ENCODE assay signal across 1 cellular context in the genomic region with DNA sequence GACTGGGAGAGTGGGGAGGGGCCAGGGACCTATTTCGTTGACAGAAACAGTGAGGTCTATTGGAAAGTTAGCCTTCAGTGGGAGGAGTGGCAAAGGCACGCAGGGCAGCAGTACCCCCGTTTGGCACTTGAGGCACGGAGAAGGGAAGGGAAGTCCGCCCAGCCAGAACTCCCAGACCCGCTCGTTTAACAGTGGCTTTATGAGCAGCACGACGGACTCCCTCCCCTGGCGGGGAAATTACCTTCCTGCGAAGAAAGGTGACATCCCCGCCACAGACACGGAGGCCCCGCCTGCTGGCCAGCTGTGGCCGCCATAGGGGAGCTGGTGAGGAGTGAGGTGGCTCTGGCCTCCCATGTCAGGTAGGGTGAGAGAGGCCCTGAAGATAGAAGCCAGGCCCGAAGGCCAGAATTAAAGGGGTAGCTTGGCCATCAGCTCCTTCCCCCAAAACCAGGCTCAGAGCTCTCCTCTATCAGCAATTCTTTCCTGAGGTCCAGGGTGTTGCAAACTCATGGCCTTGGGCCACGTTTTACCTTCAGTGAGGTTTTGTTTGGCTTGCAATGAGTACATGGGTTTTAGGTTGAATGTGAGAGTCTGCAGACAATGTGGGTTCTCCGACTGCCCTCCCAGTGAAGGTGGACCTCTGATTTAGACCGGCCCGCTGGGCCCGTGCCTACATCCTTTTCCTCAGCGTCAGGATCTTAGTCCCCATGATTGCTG.
TF ChIP-seq lines count a peak whose summit lies in the region.

No MANE protein-coding gene starts in this region.

TF ChIP-seq in HepG2, 621 proteins besides CTCF, POLR2A, EP300 and RAD21 (continued from another document and continues in another):
- TF ChIP-seq, protein P1, sequence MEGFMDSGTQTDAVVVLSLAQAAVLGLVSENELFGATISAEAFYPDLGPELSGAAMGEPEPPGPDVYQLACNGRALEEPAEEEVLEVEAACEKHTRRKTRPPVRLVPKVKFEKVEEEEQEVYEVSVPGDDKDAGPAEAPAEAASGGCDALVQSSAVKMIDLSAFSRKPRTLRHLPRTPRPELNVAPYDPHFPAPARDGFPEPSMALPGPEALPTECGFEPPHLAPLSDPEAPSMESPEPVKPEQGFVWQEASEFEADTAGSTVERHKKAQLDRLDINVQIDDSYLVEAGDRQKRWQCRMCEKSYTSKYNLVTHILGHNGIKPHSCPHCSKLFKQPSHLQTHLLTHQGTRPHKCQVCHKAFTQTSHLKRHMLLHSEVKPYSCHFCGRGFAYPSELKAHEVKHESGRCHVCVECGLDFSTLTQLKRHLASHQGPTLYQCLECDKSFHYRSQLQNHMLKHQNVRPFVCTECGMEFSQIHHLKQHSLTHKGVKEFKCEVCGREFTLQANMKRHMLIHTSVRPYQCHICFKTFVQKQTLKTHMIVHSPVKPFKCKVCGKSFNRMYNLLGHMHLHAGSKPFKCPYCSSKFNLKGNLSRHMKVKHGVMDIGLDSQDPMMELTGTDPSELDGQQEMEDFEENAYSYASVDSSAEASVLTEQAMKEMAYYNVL (CRISPR knock-in tag; IDR thresholded peaks at IDR 0.05; ENCODE audit: borderline replicate concordance) = no peak
- TF ChIP-seq GATAD1 (CRISPR knock-in tag; IDR thresholded peaks at IDR 0.05) = no peak
- TF ChIP-seq ZNF777 (CRISPR knock-in tag; IDR thresholded peaks at IDR 0.05) = no peak
- TF ChIP-seq, protein P2, sequence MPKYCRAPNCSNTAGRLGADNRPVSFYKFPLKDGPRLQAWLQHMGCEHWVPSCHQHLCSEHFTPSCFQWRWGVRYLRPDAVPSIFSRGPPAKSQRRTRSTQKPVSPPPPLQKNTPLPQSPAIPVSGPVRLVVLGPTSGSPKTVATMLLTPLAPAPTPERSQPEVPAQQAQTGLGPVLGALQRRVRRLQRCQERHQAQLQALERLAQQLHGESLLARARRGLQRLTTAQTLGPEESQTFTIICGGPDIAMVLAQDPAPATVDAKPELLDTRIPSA (CRISPR knock-in tag; IDR thresholded peaks at IDR 0.05; ENCODE audit: borderline replicate concordance) = no peak
- no peak for TF ChIP-seq GABPA (IDR thresholded peaks at IDR 0.05; ENCODE audit: low read depth, low read length)
- no peak for TF ChIP-seq GABPA (CRISPR knock-in tag; IDR thresholded peaks at IDR 0.05; ENCODE audit: low read depth)
- TF ChIP-seq ZNF644 (CRISPR knock-in tag; IDR thresholded peaks at IDR 0.05; ENCODE audit: low read depth) = no peak
- TF ChIP-seq, protein P3, sequence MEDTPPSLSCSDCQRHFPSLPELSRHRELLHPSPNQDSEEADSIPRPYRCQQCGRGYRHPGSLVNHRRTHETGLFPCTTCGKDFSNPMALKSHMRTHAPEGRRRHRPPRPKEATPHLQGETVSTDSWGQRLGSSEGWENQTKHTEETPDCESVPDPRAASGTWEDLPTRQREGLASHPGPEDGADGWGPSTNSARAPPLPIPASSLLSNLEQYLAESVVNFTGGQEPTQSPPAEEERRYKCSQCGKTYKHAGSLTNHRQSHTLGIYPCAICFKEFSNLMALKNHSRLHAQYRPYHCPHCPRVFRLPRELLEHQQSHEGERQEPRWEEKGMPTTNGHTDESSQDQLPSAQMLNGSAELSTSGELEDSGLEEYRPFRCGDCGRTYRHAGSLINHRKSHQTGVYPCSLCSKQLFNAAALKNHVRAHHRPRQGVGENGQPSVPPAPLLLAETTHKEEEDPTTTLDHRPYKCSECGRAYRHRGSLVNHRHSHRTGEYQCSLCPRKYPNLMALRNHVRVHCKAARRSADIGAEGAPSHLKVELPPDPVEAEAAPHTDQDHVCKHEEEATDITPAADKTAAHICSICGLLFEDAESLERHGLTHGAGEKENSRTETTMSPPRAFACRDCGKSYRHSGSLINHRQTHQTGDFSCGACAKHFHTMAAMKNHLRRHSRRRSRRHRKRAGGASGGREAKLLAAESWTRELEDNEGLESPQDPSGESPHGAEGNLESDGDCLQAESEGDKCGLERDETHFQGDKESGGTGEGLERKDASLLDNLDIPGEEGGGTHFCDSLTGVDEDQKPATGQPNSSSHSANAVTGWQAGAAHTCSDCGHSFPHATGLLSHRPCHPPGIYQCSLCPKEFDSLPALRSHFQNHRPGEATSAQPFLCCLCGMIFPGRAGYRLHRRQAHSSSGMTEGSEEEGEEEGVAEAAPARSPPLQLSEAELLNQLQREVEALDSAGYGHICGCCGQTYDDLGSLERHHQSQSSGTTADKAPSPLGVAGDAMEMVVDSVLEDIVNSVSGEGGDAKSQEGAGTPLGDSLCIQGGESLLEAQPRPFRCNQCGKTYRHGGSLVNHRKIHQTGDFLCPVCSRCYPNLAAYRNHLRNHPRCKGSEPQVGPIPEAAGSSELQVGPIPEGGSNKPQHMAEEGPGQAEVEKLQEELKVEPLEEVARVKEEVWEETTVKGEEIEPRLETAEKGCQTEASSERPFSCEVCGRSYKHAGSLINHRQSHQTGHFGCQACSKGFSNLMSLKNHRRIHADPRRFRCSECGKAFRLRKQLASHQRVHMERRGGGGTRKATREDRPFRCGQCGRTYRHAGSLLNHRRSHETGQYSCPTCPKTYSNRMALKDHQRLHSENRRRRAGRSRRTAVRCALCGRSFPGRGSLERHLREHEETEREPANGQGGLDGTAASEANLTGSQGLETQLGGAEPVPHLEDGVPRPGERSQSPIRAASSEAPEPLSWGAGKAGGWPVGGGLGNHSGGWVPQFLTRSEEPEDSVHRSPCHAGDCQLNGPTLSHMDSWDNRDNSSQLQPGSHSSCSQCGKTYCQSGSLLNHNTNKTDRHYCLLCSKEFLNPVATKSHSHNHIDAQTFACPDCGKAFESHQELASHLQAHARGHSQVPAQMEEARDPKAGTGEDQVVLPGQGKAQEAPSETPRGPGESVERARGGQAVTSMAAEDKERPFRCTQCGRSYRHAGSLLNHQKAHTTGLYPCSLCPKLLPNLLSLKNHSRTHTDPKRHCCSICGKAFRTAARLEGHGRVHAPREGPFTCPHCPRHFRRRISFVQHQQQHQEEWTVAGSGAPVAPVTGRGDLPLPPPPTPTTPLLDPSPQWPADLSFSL (CRISPR knock-in tag; IDR thresholded peaks at IDR 0.05) = no peak
- TF ChIP-seq ZFP62 (CRISPR knock-in tag; IDR thresholded peaks at IDR 0.05) = no peak
- TF ChIP-seq, protein P4, sequence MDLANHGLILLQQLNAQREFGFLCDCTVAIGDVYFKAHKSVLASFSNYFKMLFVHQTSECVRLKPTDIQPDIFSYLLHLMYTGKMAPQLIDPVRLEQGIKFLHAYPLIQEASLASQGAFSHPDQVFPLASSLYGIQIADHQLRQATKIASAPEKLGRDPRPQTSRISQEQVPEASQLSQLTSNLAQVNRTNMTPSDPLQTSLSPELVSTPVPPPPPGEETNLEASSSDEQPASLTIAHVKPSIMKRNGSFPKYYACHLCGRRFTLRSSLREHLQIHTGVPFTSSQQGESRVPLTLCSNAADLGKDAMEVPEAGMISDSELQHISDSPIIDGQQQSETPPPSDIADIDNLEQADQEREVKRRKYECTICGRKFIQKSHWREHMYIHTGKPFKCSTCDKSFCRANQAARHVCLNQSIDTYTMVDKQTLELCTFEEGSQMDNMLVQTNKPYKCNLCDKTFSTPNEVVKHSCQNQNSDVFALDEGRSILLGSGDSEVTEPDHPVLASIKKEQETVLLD (CRISPR knock-in tag; IDR thresholded peaks at IDR 0.05; ENCODE audit: low read depth) = no peak
- TF ChIP-seq NRL (CRISPR knock-in tag; IDR thresholded peaks at IDR 0.05; ENCODE audit: borderline replicate concordance) = no peak
- peak; percentile 55; the same call in 1 of the 2 replicates for TF ChIP-seq ZNF547 (CRISPR knock-in tag; IDR thresholded peaks at IDR 0.05)
- no peak for TF ChIP-seq TOPORS (CRISPR knock-in tag; IDR thresholded peaks at IDR 0.05)
- TF ChIP-seq, protein P5, sequence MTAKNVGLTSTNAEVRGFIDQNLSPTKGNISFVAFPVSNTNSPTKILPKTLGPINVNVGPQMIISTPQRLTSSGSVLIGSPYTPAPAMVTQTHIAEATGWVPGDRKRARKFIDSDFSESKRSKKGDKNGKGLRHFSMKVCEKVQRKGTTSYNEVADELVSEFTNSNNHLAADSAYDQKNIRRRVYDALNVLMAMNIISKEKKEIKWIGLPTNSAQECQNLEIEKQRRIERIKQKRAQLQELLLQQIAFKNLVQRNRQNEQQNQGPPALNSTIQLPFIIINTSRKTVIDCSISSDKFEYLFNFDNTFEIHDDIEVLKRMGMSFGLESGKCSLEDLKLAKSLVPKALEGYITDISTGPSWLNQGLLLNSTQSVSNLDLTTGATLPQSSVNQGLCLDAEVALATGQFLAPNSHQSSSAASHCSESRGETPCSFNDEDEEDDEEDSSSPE (CRISPR knock-in tag; IDR thresholded peaks at IDR 0.05) = 0 out of 2 replicates have a peak, but pooled peaks have one; percentile 38
- no peak for TF ChIP-seq SMARCC2 (IDR thresholded peaks at IDR 0.05)
- TF ChIP-seq, protein P6, sequence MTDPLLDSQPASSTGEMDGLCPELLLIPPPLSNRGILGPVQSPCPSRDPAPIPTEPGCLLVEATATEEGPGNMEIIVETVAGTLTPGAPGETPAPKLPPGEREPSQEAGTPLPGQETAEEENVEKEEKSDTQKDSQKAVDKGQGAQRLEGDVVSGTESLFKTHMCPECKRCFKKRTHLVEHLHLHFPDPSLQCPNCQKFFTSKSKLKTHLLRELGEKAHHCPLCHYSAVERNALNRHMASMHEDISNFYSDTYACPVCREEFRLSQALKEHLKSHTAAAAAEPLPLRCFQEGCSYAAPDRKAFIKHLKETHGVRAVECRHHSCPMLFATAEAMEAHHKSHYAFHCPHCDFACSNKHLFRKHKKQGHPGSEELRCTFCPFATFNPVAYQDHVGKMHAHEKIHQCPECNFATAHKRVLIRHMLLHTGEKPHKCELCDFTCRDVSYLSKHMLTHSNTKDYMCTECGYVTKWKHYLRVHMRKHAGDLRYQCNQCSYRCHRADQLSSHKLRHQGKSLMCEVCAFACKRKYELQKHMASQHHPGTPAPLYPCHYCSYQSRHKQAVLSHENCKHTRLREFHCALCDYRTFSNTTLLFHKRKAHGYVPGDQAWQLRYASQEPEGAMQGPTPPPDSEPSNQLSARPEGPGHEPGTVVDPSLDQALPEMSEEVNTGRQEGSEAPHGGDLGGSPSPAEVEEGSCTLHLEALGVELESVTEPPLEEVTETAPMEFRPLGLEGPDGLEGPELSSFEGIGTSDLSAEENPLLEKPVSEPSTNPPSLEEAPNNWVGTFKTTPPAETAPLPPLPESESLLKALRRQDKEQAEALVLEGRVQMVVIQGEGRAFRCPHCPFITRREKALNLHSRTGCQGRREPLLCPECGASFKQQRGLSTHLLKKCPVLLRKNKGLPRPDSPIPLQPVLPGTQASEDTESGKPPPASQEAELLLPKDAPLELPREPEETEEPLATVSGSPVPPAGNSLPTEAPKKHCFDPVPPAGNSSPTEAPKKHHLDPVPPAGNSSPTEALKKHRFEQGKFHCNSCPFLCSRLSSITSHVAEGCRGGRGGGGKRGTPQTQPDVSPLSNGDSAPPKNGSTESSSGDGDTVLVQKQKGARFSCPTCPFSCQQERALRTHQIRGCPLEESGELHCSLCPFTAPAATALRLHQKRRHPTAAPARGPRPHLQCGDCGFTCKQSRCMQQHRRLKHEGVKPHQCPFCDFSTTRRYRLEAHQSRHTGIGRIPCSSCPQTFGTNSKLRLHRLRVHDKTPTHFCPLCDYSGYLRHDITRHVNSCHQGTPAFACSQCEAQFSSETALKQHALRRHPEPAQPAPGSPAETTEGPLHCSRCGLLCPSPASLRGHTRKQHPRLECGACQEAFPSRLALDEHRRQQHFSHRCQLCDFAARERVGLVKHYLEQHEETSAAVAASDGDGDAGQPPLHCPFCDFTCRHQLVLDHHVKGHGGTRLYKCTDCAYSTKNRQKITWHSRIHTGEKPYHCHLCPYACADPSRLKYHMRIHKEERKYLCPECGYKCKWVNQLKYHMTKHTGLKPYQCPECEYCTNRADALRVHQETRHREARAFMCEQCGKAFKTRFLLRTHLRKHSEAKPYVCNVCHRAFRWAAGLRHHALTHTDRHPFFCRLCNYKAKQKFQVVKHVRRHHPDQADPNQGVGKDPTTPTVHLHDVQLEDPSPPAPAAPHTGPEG (CRISPR knock-in tag; IDR thresholded peaks at IDR 0.05) = no peak
- no peak for TF ChIP-seq RORA (CRISPR knock-in tag; IDR thresholded peaks at IDR 0.05)
- TF ChIP-seq, protein P7, sequence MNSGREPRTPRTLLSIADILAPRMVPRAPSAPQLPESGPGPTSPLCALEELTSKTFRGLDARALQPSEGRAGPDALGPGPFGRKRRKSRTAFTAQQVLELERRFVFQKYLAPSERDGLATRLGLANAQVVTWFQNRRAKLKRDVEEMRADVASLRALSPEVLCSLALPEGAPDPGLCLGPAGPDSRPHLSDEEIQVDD (CRISPR knock-in tag; IDR thresholded peaks at IDR 0.05; ENCODE audit: borderline replicate concordance) = no peak
- TF ChIP-seq PITX1 (CRISPR knock-in tag; IDR thresholded peaks at IDR 0.05) = 0 out of 2 replicates have a peak, but pooled peaks have one; percentile 6
- no peak for TF ChIP-seq HOXD1 (CRISPR knock-in tag; IDR thresholded peaks at IDR 0.05)
- TF ChIP-seq ZNF605 (CRISPR knock-in tag; IDR thresholded peaks at IDR 0.05) = no peak; the same call in 1 of the 2 replicates
- TF ChIP-seq, protein P8, sequence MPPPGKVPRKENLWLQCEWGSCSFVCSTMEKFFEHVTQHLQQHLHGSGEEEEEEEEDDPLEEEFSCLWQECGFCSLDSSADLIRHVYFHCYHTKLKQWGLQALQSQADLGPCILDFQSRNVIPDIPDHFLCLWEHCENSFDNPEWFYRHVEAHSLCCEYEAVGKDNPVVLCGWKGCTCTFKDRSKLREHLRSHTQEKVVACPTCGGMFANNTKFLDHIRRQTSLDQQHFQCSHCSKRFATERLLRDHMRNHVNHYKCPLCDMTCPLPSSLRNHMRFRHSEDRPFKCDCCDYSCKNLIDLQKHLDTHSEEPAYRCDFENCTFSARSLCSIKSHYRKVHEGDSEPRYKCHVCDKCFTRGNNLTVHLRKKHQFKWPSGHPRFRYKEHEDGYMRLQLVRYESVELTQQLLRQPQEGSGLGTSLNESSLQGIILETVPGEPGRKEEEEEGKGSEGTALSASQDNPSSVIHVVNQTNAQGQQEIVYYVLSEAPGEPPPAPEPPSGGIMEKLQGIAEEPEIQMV (CRISPR knock-in tag; IDR thresholded peaks at IDR 0.05; ENCODE audit: low read depth) = no peak
- TF ChIP-seq AGO1 (IDR thresholded peaks at IDR 0.05; ENCODE audit: low read depth, low read length, poor library complexity, severe bottlenecking) = no peak
- no peak for TF ChIP-seq PLRG1 (conservative IDR thresholded peaks at IDR 0.05)
- TF ChIP-seq ZNF781 (CRISPR knock-in tag; IDR thresholded peaks at IDR 0.05; ENCODE audit: borderline replicate concordance, not compliant biosample characterization) = no peak
- no peak for TF ChIP-seq SETDB1 (CRISPR knock-in tag; IDR thresholded peaks at IDR 0.05; ENCODE audit: borderline replicate concordance)
- TF ChIP-seq, protein P9, sequence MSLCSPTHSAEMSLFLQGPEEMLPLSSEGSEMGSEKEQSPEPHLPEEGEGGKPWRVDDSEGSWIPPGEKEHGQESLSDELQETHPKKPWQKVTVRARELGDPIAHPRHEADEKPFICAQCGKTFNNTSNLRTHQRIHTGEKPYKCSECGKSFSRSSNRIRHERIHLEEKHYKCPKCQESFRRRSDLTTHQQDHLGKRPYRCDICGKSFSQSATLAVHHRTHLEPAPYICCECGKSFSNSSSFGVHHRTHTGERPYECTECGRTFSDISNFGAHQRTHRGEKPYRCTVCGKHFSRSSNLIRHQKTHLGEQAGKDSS (CRISPR knock-in tag; IDR thresholded peaks at IDR 0.05; ENCODE audit: borderline replicate concordance, low read depth) = 0 out of 2 replicates have a peak, but pooled peaks have one; percentile 28
- no peak for TF ChIP-seq POLR2AphosphoS2 (IDR thresholded peaks at IDR 0.05; ENCODE audit: low read depth, low read length)
- peak; percentile 27; the same call in 1 of the 2 replicates for TF ChIP-seq SAP130 (CRISPR knock-in tag; IDR thresholded peaks at IDR 0.05; ENCODE audit: low read depth)
- TF ChIP-seq NONO (IDR thresholded peaks at IDR 0.05) = no peak
- TF ChIP-seq NONO (CRISPR knock-in tag; conservative IDR thresholded peaks at IDR 0.05) = no peak
- TF ChIP-seq SNAPC2 (CRISPR knock-in tag; IDR thresholded peaks at IDR 0.05) = peak; percentile 99
- no peak for TF ChIP-seq CAMTA2 (CRISPR knock-in tag; IDR thresholded peaks at IDR 0.05; ENCODE audit: borderline replicate concordance)
